In genomic region chr15:64732156-64732860, GRCh38 we compare ENCODE assay signal across 1 cellular context.
TF ChIP-seq lines count a peak whose summit lies in the region.

No MANE protein-coding gene starts in this region.

TF ChIP-seq in IMR-90, 13 proteins besides CTCF, POLR2A, EP300 and RAD21:
- TF ChIP-seq MXI1 (IDR thresholded peaks at IDR 0.05; ENCODE audit: borderline replicate concordance, low read depth, low read length) (no peak), ELK1 (IDR thresholded peaks at IDR 0.05; ENCODE audit: borderline replicate concordance, low read depth, low read length) (no peak), CEBPB (IDR thresholded peaks at IDR 0.05; ENCODE audit: low read depth, low read length) (no peak), NFE2L2 (IDR thresholded peaks at IDR 0.05; ENCODE audit: low read depth, low read length) (no peak), BHLHE40 (IDR thresholded peaks at IDR 0.05; ENCODE audit: low read depth, low read length) (no peak), MAZ (IDR thresholded peaks at IDR 0.05; ENCODE audit: borderline replicate concordance, low read depth, low read length) (no peak), RFX5 (IDR thresholded peaks at IDR 0.05; ENCODE audit: low read depth, low read length) (no peak), SMC3 (IDR thresholded peaks at IDR 0.05; ENCODE audit: low read depth, low read length) (no peak), MAFK (IDR thresholded peaks at IDR 0.05; ENCODE audit: low read depth, low read length) (no peak), FOS (IDR thresholded peaks at IDR 0.05; ENCODE audit: low read depth, low read length) (no peak), CHD1 (IDR thresholded peaks at IDR 0.05; ENCODE audit: low read depth, low read length) (no peak), RCOR1 (IDR thresholded peaks at IDR 0.05; ENCODE audit: insufficient replicate concordance, low read length) (no peak)
- TF ChIP-seq, protein P1, sequence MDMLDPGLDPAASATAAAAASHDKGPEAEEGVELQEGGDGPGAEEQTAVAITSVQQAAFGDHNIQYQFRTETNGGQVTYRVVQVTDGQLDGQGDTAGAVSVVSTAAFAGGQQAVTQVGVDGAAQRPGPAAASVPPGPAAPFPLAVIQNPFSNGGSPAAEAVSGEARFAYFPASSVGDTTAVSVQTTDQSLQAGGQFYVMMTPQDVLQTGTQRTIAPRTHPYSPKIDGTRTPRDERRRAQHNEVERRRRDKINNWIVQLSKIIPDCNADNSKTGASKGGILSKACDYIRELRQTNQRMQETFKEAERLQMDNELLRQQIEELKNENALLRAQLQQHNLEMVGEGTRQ (IDR thresholded peaks at IDR 0.05; ENCODE audit: low read depth, low read length): no peak
